17 cellular contexts compared by ENCODE assay signal in the genomic region with DNA sequence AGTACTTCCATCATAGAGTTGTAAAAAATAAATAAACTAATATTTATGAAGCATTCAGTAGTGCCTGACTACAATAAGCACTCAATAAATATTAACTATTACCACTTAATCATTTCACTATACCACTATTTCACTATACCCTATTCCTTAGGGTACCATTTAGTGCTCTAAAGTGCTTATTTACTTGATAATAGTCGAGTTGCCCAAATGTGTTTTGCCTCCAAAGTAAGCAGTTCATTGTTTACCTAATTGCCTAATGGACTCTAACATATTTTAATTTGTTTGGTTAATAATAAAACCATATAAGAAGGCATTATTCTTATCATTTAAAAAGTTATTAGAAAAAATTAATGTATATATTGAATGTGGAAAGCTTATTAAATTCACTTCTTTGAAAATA. TPM values are rescaled to one million over a fixed set of nuclear protein-coding genes. Genes with fewer than 3 reads are reported as not detected.
A peak's percentile ranks its signal among the peaks of the same experiment; 100 is the strongest.
DNase-seq lines count a peak whose midpoint lies in the region; ATAC-seq, FAIRE-seq and TF ChIP-seq lines count a peak whose summit lies in the region.
"Had no signal": no experiment of that assay in that cellular context is flagged by ENCODE, and none has a peak within 500 bp of the region (broad histone marks: within the 10 kb centered on the region; RNA-seq: fewer than 3 reads in every experiment).

No MANE protein-coding gene starts in this region.

- H2AFZ ChIP-seq in ACC112 (ENCODE audit: low read length, unreplicated experiment), result no peak overlapping the region
- H2AFZ ChIP-seq: GM23248 had no signal

- H3K27me3 ChIP-seq in ACC112 (ENCODE audit: insufficient read depth, low read length) (no peaks in the 10 kb centered on the region), brain microvascular endothelial cell (replicated peaks) (no peaks in the 10 kb centered on the region)
- H3K27me3 ChIP-seq: BLaER1 had no signal

- H3K4me1 ChIP-seq in ACC112 (ENCODE audit: control insufficient read depth, insufficient read depth, low read length, unreplicated experiment) (peaks cover 19% of the 10 kb centered on the region), kidney (ENCODE audit: control insufficient read depth in 1 of 2, insufficient read depth in 1 of 2, low read depth in 1 of 2, low read length in 2 of 2) (no peaks in the 10 kb centered on the region)
- H3K4me1 ChIP-seq: BLaER1 had no signal

- H3K4me3 ChIP-seq in ACC112 (ENCODE audit: low read depth, low read length) (no peak overlapping the region), LNCaP clone FGC (ENCODE audit: low read depth, low read length) (no peak overlapping the region), kidney (ENCODE audit: low read length in 2 of 2) (no peak overlapping the region), brain microvascular endothelial cell (ENCODE audit: low read depth, low read length) (no peak overlapping the region)
- H3K4me3 ChIP-seq: A549, BLaER1, GM12878, GM23248, K562 had no signal

- in situ Hi-C loops in brain microvascular endothelial cell (cut with HindIII; ENCODE audit: low pct_ligation_motif_present, low sequenced_read_pairs), result no loop called here

- no peak for TF ChIP-seq CTCF in LNCaP clone FGC (IDR thresholded peaks at IDR 0.05; ENCODE audit: control insufficient read depth, extremely low read depth, insufficient read depth)
- no peak for TF ChIP-seq CTCF in kidney (IDR thresholded peaks at IDR 0.05; ENCODE audit: borderline replicate concordance, extremely low read depth, insufficient read depth)
- TF ChIP-seq CTCF in brain microvascular endothelial cell (IDR thresholded peaks at IDR 0.05; ENCODE audit: low read depth, low read length, missing control alignments), result no peak

- intact Hi-C loops in kidney (cut with DNase I), result no loop called here

- H3K9ac ChIP-seq in kidney (ENCODE audit: low read length in 2 of 2), result no peak overlapping the region
- H3K9ac ChIP-seq: BLaER1, GM23248 had no signal

- H3K36me3 ChIP-seq in ACC112 (ENCODE audit: insufficient read depth, low read length), result no peaks in the 10 kb centered on the region
- H3K36me3 ChIP-seq in kidney (ENCODE audit: control insufficient read depth in 1 of 2, insufficient read depth in 2 of 2, low read length in 2 of 2), result no peaks in the 10 kb centered on the region
- no peaks in the 10 kb centered on the region for H3K36me3 ChIP-seq in brain microvascular endothelial cell (replicated peaks)
- H3K36me3 ChIP-seq: BLaER1 had no signal

- FAIRE-seq in kidney (lab: Jason Lieb, UNC), result peak; percentile 8
- FAIRE-seq: A549, GM12878, K562 had no signal

- no peak for ATAC-seq in GM19351 (IDR thresholded peaks at IDR 0.05; ENCODE audit: unreplicated experiment)
- ATAC-seq: A549, GM12878, K562 had no signal

- no peaks in the 10 kb centered on the region for H3K9me3 ChIP-seq in kidney (ENCODE audit: control insufficient read depth in 1 of 2, low read length in 2 of 2)
- H3K9me3 ChIP-seq: A549 had no signal

- peak overlapping the region; percentile 81; the same call in 1 of the 2 replicates for H3K27ac ChIP-seq in ACC112 (ENCODE audit: low read depth, low read length)
- no peak overlapping the region for H3K27ac ChIP-seq in kidney (ENCODE audit: low read depth in 2 of 2, low read length in 2 of 2)
- H3K27ac ChIP-seq in brain microvascular endothelial cell, result no peak overlapping the region
- H3K27ac ChIP-seq: A549, BLaER1, GM23248, HL-60 had no signal

- no peaks in the 10 kb centered on the region for H3K79me2 ChIP-seq in ACC112 (ENCODE audit: control insufficient read depth, insufficient read depth, low read length, unreplicated experiment)

- DNase-seq in LNCaP clone FGC (ENCODE audit: low read depth), result peak; percentile 27
- DNase-seq in kidney, result no peak
- no peak for DNase-seq in brain microvascular endothelial cell
- no peak for DNase-seq in D341Med (ENCODE audit: low spot score)
- DNase-seq: CD4-positive, alpha-beta memory T cell; DMS79 treated with DMSO at 0.1 percent for 48 hours; GM23248; HCEC 1CT; IMR-90 had no signal

RNA-seq across cellular contexts. Expression of a gene that starts 33.0 kb away (rescaled TPM):
- total RNA-seq in kidney, result 11.4 TPM
- 3.6 TPM for polyA plus RNA-seq in kidney (ENCODE audit: insufficient read depth, low read depth, low replicate concordance)
- total RNA-seq: GM12878 had no signal
- polyA plus RNA-seq: CD14-positive monocyte, K562 had no signal
